In genomic region chr4:781493-782216, GRCh38 we compare ENCODE assay signal across 1 cellular context.
TF ChIP-seq lines count a peak whose summit lies in the region.

No MANE protein-coding gene starts in this region.

TF ChIP-seq in K562, 482 proteins besides CTCF, POLR2A, EP300 and RAD21 (continued from another document and continues in another):
- TF ChIP-seq THRB (CRISPR knock-in tag; conservative IDR thresholded peaks at IDR 0.05): no peak
- no peak for TF ChIP-seq MIER1 (IDR thresholded peaks at IDR 0.05; ENCODE audit: low read depth)
- TF ChIP-seq ETV5 (CRISPR knock-in tag; IDR thresholded peaks at IDR 0.05; ENCODE audit: low read depth): no peak
- peak; percentile 92 for TF ChIP-seq HMGN3 (IDR thresholded peaks at IDR 0.05; ENCODE audit: borderline replicate concordance, extremely low read depth, insufficient read length, low read depth, low read length)
- no peak for TF ChIP-seq ZNF124 (CRISPR knock-in tag; IDR thresholded peaks at IDR 0.05)
- TF ChIP-seq AFF1 (IDR thresholded peaks at IDR 0.05; ENCODE audit: low read depth in 1 of 2, partially characterized antibody in 2 of 2): no peak
- no peak for TF ChIP-seq ZNF197 (CRISPR knock-in tag; IDR thresholded peaks at IDR 0.05; ENCODE audit: low read depth)
- no peak for TF ChIP-seq ZNF696 (CRISPR knock-in tag; conservative IDR thresholded peaks at IDR 0.05)
- peak; percentile 93 for TF ChIP-seq CHD1 (IDR thresholded peaks at IDR 0.05; ENCODE audit: low read length)
- TF ChIP-seq CREM (IDR thresholded peaks at IDR 0.05; ENCODE audit: low read depth): peak; percentile 90
- TF ChIP-seq KLF10 (CRISPR knock-in tag; IDR thresholded peaks at IDR 0.05): no peak
- no peak for TF ChIP-seq PTTG1 (tag; IDR thresholded peaks at IDR 0.05; ENCODE audit: low read depth)
- TF ChIP-seq HES1 (IDR thresholded peaks at IDR 0.05; ENCODE audit: low read depth): no peak
- TF ChIP-seq ZSCAN32 (CRISPR knock-in tag; IDR thresholded peaks at IDR 0.05): no peak
- no peak for TF ChIP-seq PRPF4 (IDR thresholded peaks at IDR 0.05; ENCODE audit: insufficient read depth, low read depth, low read length, poor library complexity, severe bottlenecking)
- TF ChIP-seq GABPB1 (CRISPR knock-in tag; IDR thresholded peaks at IDR 0.05): peak; percentile 71
- no peak for TF ChIP-seq SMARCA5 (IDR thresholded peaks at IDR 0.05)
- TF ChIP-seq KDM4B (IDR thresholded peaks at IDR 0.05; ENCODE audit: borderline replicate concordance in 2 of 2, low read depth in 1 of 2): 0 out of 4 replicates have a peak, but pooled peaks of 1 of the 2 experiments have one; percentile 1
- TF ChIP-seq ZNF655 (CRISPR knock-in tag; IDR thresholded peaks at IDR 0.05): no peak
- TF ChIP-seq FOXO4 (CRISPR knock-in tag; IDR thresholded peaks at IDR 0.05): no peak
- TF ChIP-seq ZBTB26 (CRISPR knock-in tag; IDR thresholded peaks at IDR 0.05): no peak
- TF ChIP-seq ZNF592 (IDR thresholded peaks at IDR 0.05): no peak
- TF ChIP-seq SREBF1 (IDR thresholded peaks at IDR 0.05; ENCODE audit: borderline replicate concordance, low read depth, low read length): peak; percentile 78; the same call in 1 of the 2 replicates
- no peak for TF ChIP-seq ZNF3 (CRISPR knock-in tag; IDR thresholded peaks at IDR 0.05)
- no peak for TF ChIP-seq KHSRP (IDR thresholded peaks at IDR 0.05)
- peak; percentile 19; the same call in 1 of the 2 replicates for TF ChIP-seq RNF2 (IDR thresholded peaks at IDR 0.05)
- no peak for TF ChIP-seq CUX1 (CRISPR knock-in tag; IDR thresholded peaks at IDR 0.05)
- no peak for TF ChIP-seq ZNF224 (CRISPR knock-in tag; IDR thresholded peaks at IDR 0.05)
- TF ChIP-seq E2F8 (IDR thresholded peaks at IDR 0.05; ENCODE audit: low read depth, partially characterized antibody): no peak
- TF ChIP-seq NR0B1 (IDR thresholded peaks at IDR 0.05; ENCODE audit: partially characterized antibody): no peak
- peak; percentile 97 for TF ChIP-seq ASH1L (IDR thresholded peaks at IDR 0.05; ENCODE audit: borderline replicate concordance, low read depth, partially characterized antibody)
- no peak for TF ChIP-seq RBM15 (IDR thresholded peaks at IDR 0.05; ENCODE audit: insufficient read depth, low read length)
- no peak for TF ChIP-seq BDP1 (IDR thresholded peaks at IDR 0.05; ENCODE audit: insufficient read depth, insufficient read length)
